ENCODE assay signal across 8 cellular contexts in genomic region chr14:95157195-95157986, GRCh38. TPM values are rescaled to one million over a fixed set of nuclear protein-coding genes. Genes with fewer than 3 reads are reported as not detected.
DNase-seq lines count a peak whose midpoint lies in the region; ATAC-seq and TF ChIP-seq lines count a peak whose summit lies in the region.

DICER1 (minus strand) TSS chr14:95157529; CDS start chr14:95133458, 24,071 bp downstream.

- H3K27ac ChIP-seq in cingulate gyrus (ENCODE audit: low read depth, low read length) (peak within 1 kb of the TSS; percentile 91), layer of hippocampus (ENCODE audit: low read depth, low read length) (peak within 1 kb of the TSS; percentile 97)

- H3K4me3 ChIP-seq in BE2C (ENCODE audit: low read depth, low read length): peak within 1 kb of the TSS; percentile 84

- H3K27me3 ChIP-seq in BE2C (no peaks in the 10 kb centered on the region), layer of hippocampus (ENCODE audit: control insufficient read depth, insufficient read depth, low read length) (no peaks in the 10 kb centered on the region)

- no peaks in the 10 kb centered on the region for H3K36me3 ChIP-seq in BE2C

- TF ChIP-seq CTCF in BE2C (IDR thresholded peaks at IDR 0.05; ENCODE audit: low read depth, low read length): no peak

- no peaks in the 10 kb centered on the region for H3K9me3 ChIP-seq in BE2C

- ATAC-seq in HG03457 (IDR thresholded peaks at IDR 0.05; ENCODE audit: unreplicated experiment): peak; percentile 66

- H3K4me1 ChIP-seq in BE2C: no peaks in the 10 kb centered on the region; the same call in 1 of the 2 replicates

- DNase-seq in BE2C (peak; percentile 98), GM19240 (ENCODE audit: insufficient read length, low spot score) (peak; percentile 81), NCI-H524 treated with DMSO at 0.1 percent for 48 hours (lab: John Stamatoyannopoulos, UW) (peak; percentile 73)
- peak; percentile 97 for DNase-seq in activated CD4-positive, alpha-beta T cell treated with anti-CD3 and anti-CD28 coated beads for 48 hours
- peak; percentile 95 to 96 for DNase-seq in stimulated activated CD4-positive, alpha-beta T cell treated with anti-CD3 and anti-CD28 coated beads, Interleukin-1b, Interleukin-23, amount 100 ng/mL, for 4 hours (ENCODE audit: low read depth in 2 of 2)

RNA-seq across cellular contexts. Expression of gene DICER1, which starts in this region (rescaled TPM):
- 12.1 TPM for polyA plus RNA-seq in BE2C (2012; ENCODE audit: insufficient read depth, insufficient read length, low read depth)

Comparison
In these comparisons a context has a peak if more than half of its experiments do, and no peak if none do; other contexts are left out.
1. Peak in every context shown above with its lines: DNase-seq, ATAC-seq, H3K4me3 ChIP-seq and H3K27ac ChIP-seq.